In genomic region chr14:68060198-68060597, GRCh38 we compare ENCODE assay signal across 16 cellular contexts.
DNase-seq lines count a peak whose midpoint lies in the region; ATAC-seq and TF ChIP-seq lines count a peak whose summit lies in the region.
"Had no signal": no experiment of that assay in that cellular context is flagged by ENCODE, and none has a peak within 500 bp of the region (broad histone marks: within the 10 kb centered on the region; RNA-seq: fewer than 3 reads in every experiment).

No MANE protein-coding gene starts in this region.

- CTCF ChIA-PET in SK-N-SH (lab: Yijun Ruan, JAX), result no interaction called here

- H4K20me1 ChIP-seq in SK-N-SH (ENCODE audit: insufficient read depth), result no peaks in the 10 kb centered on the region
- H4K20me1 ChIP-seq: BLaER1 had no signal

- no peaks in the 10 kb centered on the region; the same call in 1 of the 2 replicates for H3K9me3 ChIP-seq in SK-N-SH
- H3K9me3 ChIP-seq in sigmoid colon, result no peaks in the 10 kb centered on the region
- H3K9me3 ChIP-seq: Caco-2 had no signal

- no peaks in the 10 kb centered on the region for H3K79me2 ChIP-seq in SK-N-SH (ENCODE audit: insufficient read depth)

- TF ChIP-seq EP300 in SK-N-SH (IDR thresholded peaks at IDR 0.05; ENCODE audit: borderline replicate concordance in 1 of 2, low read depth in 1 of 2, low read length in 1 of 2) (no peak), sigmoid colon (IDR thresholded peaks at IDR 0.05) (no peak)

- ATAC-seq in SK-N-SH treated with all-trans-retinoic acid at 6 μM for 48 hours (peak; percentile 79), HG03565 (IDR thresholded peaks at IDR 0.05; ENCODE audit: unreplicated experiment) (no peak), GM21367 (IDR thresholded peaks at IDR 0.05; ENCODE audit: unreplicated experiment) (no peak)
- ATAC-seq: HCT116, HepG2 had no signal

- no peak for TF ChIP-seq POLR2A in sigmoid colon (IDR thresholded peaks at IDR 0.05)

- H3K27me3 ChIP-seq in SK-N-SH (ENCODE audit: insufficient read depth) (no peaks in the 10 kb centered on the region), sigmoid colon (no peaks in the 10 kb centered on the region)
- H3K27me3 ChIP-seq: BLaER1 had no signal

- no peak for TF ChIP-seq RAD21 in SK-N-SH (IDR thresholded peaks at IDR 0.05; ENCODE audit: low read length)

- no peak overlapping the region for H3K4me2 ChIP-seq in SK-N-SH
- H3K4me2 ChIP-seq: BLaER1 had no signal

- H3K4me1 ChIP-seq in SK-N-SH (ENCODE audit: control insufficient read depth in 1 of 2, insufficient read depth in 2 of 2, low read depth in 1 of 2, low read length in 1 of 2) (no peaks in the 10 kb centered on the region), sigmoid colon (peaks cover 0 to 19% (median 14%) of the 10 kb centered on the region in 4 donors)
- H3K4me1 ChIP-seq: BLaER1, Caco-2 had no signal

- H3K4me3 ChIP-seq in SK-N-SH (ENCODE audit: low read depth in 2 of 2, low read length in 1 of 2), result no peak overlapping the region
- H3K4me3 ChIP-seq in fibroblast of the aortic adventitia (ENCODE audit: low read depth, low read length), result no peak overlapping the region
- H3K4me3 ChIP-seq in sigmoid colon, result no peak overlapping the region
- H3K4me3 ChIP-seq: BLaER1 had no signal

- H3K27ac ChIP-seq in SK-N-SH (ENCODE audit: low read depth in 2 of 2, low read length in 1 of 2) (no peak overlapping the region), sigmoid colon (peak overlapping the region; percentile 25 to 59 (median 54))
- H3K27ac ChIP-seq: 22Rv1, BLaER1 had no signal

- DNase-seq in SK-N-SH (no peak), fibroblast of the aortic adventitia (ENCODE audit: low read depth) (peak; percentile 6), sigmoid colon (no peak), HPDE6-E6E7 (ENCODE audit: extremely low spot score) (no peak), HT-29 (ENCODE audit: low spot score) (no peak)
- DNase-seq: Caco-2; CD8-positive, alpha-beta memory T cell; DND-41; GF-D8 had no signal

- POLR2A ChIA-PET in SK-N-SH (lab: Yijun Ruan, JAX), result no interaction called here

- no peak overlapping the region for H2AFZ ChIP-seq in SK-N-SH (ENCODE audit: low read depth)

- intact Hi-C loops in sigmoid colon (cut with DNase I), result loop anchor here (2.0 kb wide), 1 partner anchor 17 kb away; no protein-coding TSS in a partner anchor

- no peaks in the 10 kb centered on the region for H3K36me3 ChIP-seq in SK-N-SH (replicated peaks in 1 of 2; ENCODE audit: control insufficient read depth in 1 of 2, insufficient read depth in 2 of 2, low read length in 1 of 2)
- no peaks in the 10 kb centered on the region for H3K36me3 ChIP-seq in sigmoid colon
- H3K36me3 ChIP-seq: BLaER1 had no signal

- H3K9ac ChIP-seq in SK-N-SH, result no peak overlapping the region
- H3K9ac ChIP-seq: BLaER1 had no signal

- H3F3A ChIP-seq in SK-N-SH (replicated peaks; ENCODE audit: insufficient read depth), result peaks cover 3% of the 10 kb centered on the region

- TF ChIP-seq CTCF in SK-N-SH (IDR thresholded peaks at IDR 0.05) (no peak), fibroblast of the aortic adventitia (IDR thresholded peaks at IDR 0.05; ENCODE audit: insufficient read depth, low read length) (no peak), sigmoid colon (IDR thresholded peaks at IDR 0.05) (no peak)

- WGBS in SK-N-SH (ENCODE audit: low lambda C conversion rate), result 50% methylated on average over 1 of the region's 1 CpG
- 76 to 95% methylated on average over 1 of the region's 1 CpG for WGBS in sigmoid colon, 2 donors

- H3K9me2 ChIP-seq in SK-N-SH, result no peaks in the 10 kb centered on the region

TF ChIP-seq in SK-N-SH treated with all-trans-retinoic acid at 6 μM for 48 hours, 23 proteins besides CTCF, POLR2A, EP300 and RAD21:
- no peak for TF ChIP-seq OSR1 (CRISPR knock-in tag; IDR thresholded peaks at IDR 0.05)
- no peak for TF ChIP-seq ISL1 (CRISPR knock-in tag; IDR thresholded peaks at IDR 0.05)
- TF ChIP-seq RARB (CRISPR knock-in tag; IDR thresholded peaks at IDR 0.05), result no peak
- TF ChIP-seq POU6F1 (CRISPR knock-in tag; IDR thresholded peaks at IDR 0.05; ENCODE audit: borderline replicate concordance, low read depth), result no peak
- no peak for TF ChIP-seq PPARA (CRISPR knock-in tag; IDR thresholded peaks at IDR 0.05; ENCODE audit: borderline replicate concordance)
- TF ChIP-seq ZFP3 (CRISPR knock-in tag; IDR thresholded peaks at IDR 0.05), result no peak
- TF ChIP-seq PATZ1 (CRISPR knock-in tag; IDR thresholded peaks at IDR 0.05; ENCODE audit: borderline replicate concordance), result no peak
- TF ChIP-seq TCF4 (CRISPR knock-in tag; IDR thresholded peaks at IDR 0.05; ENCODE audit: borderline replicate concordance), result no peak

TF ChIP-seq in SK-N-SH, 30 proteins besides CTCF, POLR2A, EP300 and RAD21:
- TF ChIP-seq REST (IDR thresholded peaks at IDR 0.05; ENCODE audit: low read depth, low read length), result no peak
- TF ChIP-seq NFIC (IDR thresholded peaks at IDR 0.05; ENCODE audit: borderline replicate concordance), result no peak
- TF ChIP-seq SIN3A (IDR thresholded peaks at IDR 0.05; ENCODE audit: borderline replicate concordance, low read depth, low read length), result no peak
- TF ChIP-seq YY1 (IDR thresholded peaks at IDR 0.05; ENCODE audit: low read depth), result no peak
- no peak for TF ChIP-seq TCF12 (IDR thresholded peaks at IDR 0.05)
- TF ChIP-seq GATA2 (CRISPR knock-in tag; IDR thresholded peaks at IDR 0.05), result no peak
- no peak for TF ChIP-seq RCOR1 (IDR thresholded peaks at IDR 0.05; ENCODE audit: low read length)
- no peak for TF ChIP-seq MEF2A (IDR thresholded peaks at IDR 0.05; ENCODE audit: borderline replicate concordance, low read depth)
- TF ChIP-seq FOXM1 (IDR thresholded peaks at IDR 0.05; ENCODE audit: low read depth), result no peak
- TF ChIP-seq FOXJ3 (CRISPR knock-in tag; IDR thresholded peaks at IDR 0.05), result no peak
- TF ChIP-seq USF2 (IDR thresholded peaks at IDR 0.05; ENCODE audit: borderline replicate concordance, low read depth, low read length), result no peak
- TF ChIP-seq TAF1 (IDR thresholded peaks at IDR 0.05; ENCODE audit: borderline replicate concordance, low read depth, low read length), result no peak
- TF ChIP-seq TEAD4 (IDR thresholded peaks at IDR 0.05; ENCODE audit: borderline replicate concordance, insufficient read depth), result no peak
- no peak for TF ChIP-seq ZBTB33 (IDR thresholded peaks at IDR 0.05; ENCODE audit: borderline replicate concordance, low read depth)
- no peak for TF ChIP-seq FOSL2 (IDR thresholded peaks at IDR 0.05; ENCODE audit: borderline replicate concordance, low read depth)
- no peak for TF ChIP-seq EZH2phosphoT487 (IDR thresholded peaks at IDR 0.05; ENCODE audit: borderline replicate concordance, low read depth)

Comparison
In these comparisons a context has a peak if more than half of its experiments do, and no peak if none do; other contexts are left out.
1. H3K27ac ChIP-seq: peak in sigmoid colon (4 of 4); none in SK-N-SH (0 of 2).